19 cellular contexts compared by ENCODE assay signal in the genomic region with DNA sequence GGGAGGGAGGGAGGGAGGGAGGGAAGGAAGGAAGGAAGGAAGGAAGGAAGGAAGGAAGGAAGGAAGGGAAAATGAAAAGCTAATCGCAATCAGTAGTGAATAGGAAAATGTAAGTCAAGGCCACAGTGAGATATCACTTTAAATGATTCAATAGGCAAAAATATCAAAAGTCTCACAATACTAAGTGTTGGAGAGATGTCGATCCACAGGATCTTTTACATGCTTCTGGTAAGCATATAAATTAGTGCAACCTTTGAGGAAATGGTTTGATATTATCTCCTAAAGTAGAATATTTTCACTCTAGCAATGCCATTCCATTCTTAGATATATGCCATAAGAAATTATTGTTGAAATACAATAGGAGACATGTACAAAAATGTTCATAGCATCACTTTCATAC. TPM values are rescaled to one million over a fixed set of nuclear protein-coding genes. Genes with fewer than 3 reads are reported as not detected.
DNase-seq lines count a peak whose midpoint lies in the region; ATAC-seq, FAIRE-seq and TF ChIP-seq lines count a peak whose summit lies in the region.
"Had no signal": no experiment of that assay in that cellular context is flagged by ENCODE, and none has a peak within 500 bp of the region (broad histone marks: within the 10 kb centered on the region; RNA-seq: fewer than 3 reads in every experiment).

No MANE protein-coding gene starts in this region.

- no peak overlapping the region for H3K9ac ChIP-seq in SK-N-SH
- H3K9ac ChIP-seq in K562 (ENCODE audit: insufficient read depth in 1 of 2, low read depth in 2 of 2, low read length in 2 of 2) = no peak overlapping the region
- H3K9ac ChIP-seq: BLaER1 treated with 17β-estradiol and CSF1 and Interleukin-3, amounts not matched to agents 10 nM and 100 nM had no signal

- H3K4me3 ChIP-seq in SK-N-SH (ENCODE audit: low read depth in 2 of 2, low read length in 1 of 2) = no peak overlapping the region
- no peak overlapping the region for H3K4me3 ChIP-seq in K562
- H3K4me3 ChIP-seq: A549; BLaER1 treated with 17β-estradiol and CSF1 and Interleukin-3, amounts not matched to agents 10 nM and 100 nM had no signal

- H3K4me2 ChIP-seq in SK-N-SH = no peak overlapping the region
- H3K4me2 ChIP-seq in K562 (ENCODE audit: insufficient read depth, low read length) = no peak overlapping the region
- H3K4me2 ChIP-seq: A549; BLaER1 treated with 17β-estradiol and CSF1 and Interleukin-3, amounts not matched to agents 10 nM and 100 nM had no signal

- TF ChIP-seq EP300 in SK-N-SH (IDR thresholded peaks at IDR 0.05; ENCODE audit: borderline replicate concordance in 1 of 2, low read depth in 1 of 2, low read length in 1 of 2) (no peak), K562 (IDR thresholded peaks at IDR 0.05; ENCODE audit: low read length) (no peak)

- H4K20me1 ChIP-seq in SK-N-SH (ENCODE audit: insufficient read depth) (no peaks in the 10 kb centered on the region), K562 (replicated peaks; ENCODE audit: control insufficient read depth, insufficient read depth, low read length) (no peaks in the 10 kb centered on the region)
- H4K20me1 ChIP-seq: BLaER1 treated with 17β-estradiol and CSF1 and Interleukin-3, amounts not matched to agents 10 nM and 100 nM had no signal

- BruUV-seq in K562 (replicated peaks; lab: Mats Ljungman, UMichigan) = no TSS peak

- H3F3A ChIP-seq in SK-N-SH (replicated peaks; ENCODE audit: insufficient read depth) = no peaks in the 10 kb centered on the region

- H3K36me3 ChIP-seq in SK-N-SH (replicated peaks in 1 of 2; ENCODE audit: control insufficient read depth in 1 of 2, insufficient read depth in 2 of 2, low read length in 1 of 2) = peaks cover 0 to 9% of the 10 kb centered on the region in 2 experiments
- H3K36me3 ChIP-seq in K562 (ENCODE audit: control insufficient read depth, insufficient read depth, low read length) = no peaks in the 10 kb centered on the region
- H3K36me3 ChIP-seq: BLaER1 treated with 17β-estradiol and CSF1 and Interleukin-3, amounts not matched to agents 10 nM and 100 nM had no signal

- POLR2A ChIA-PET in SK-N-SH (lab: Yijun Ruan, JAX) (no interaction called here), K562 (lab: Yijun Ruan, JAX) (no interaction called here)

- in situ Hi-C loops in K562 (cut with MboI) = no loop called here

- ATAC-seq in SK-N-SH treated with all-trans-retinoic acid at 6 μM for 48 hours = no peak
- no peak for ATAC-seq in K562
- ATAC-seq in left lobe of liver = no peak
- ATAC-seq: A549; CD8-positive, alpha-beta T cell had no signal

- H3K79me2 ChIP-seq in SK-N-SH (ENCODE audit: insufficient read depth) (peaks cover 60% of the 10 kb centered on the region), K562 (ENCODE audit: control insufficient read depth, insufficient read depth, low read length) (no peaks in the 10 kb centered on the region)

- peak; percentile 57 for FAIRE-seq in H54 (lab: Jason Lieb, UNC)
- no peak for FAIRE-seq in K562 (lab: Jason Lieb, UNC)
- FAIRE-seq: A549, D721Med, G401.6, GM12891 had no signal

- H3K9me3 ChIP-seq in SK-N-SH (no peaks in the 10 kb centered on the region), K562 (replicated peaks; ENCODE audit: control insufficient read depth, insufficient read depth, low read depth, low read length) (no peaks in the 10 kb centered on the region)
- H3K9me3 ChIP-seq: Caco-2 had no signal

- H3K27me3 ChIP-seq in SK-N-SH (ENCODE audit: insufficient read depth) (no peaks in the 10 kb centered on the region), K562 (ENCODE audit: control insufficient read depth in 2 of 2, insufficient read depth in 2 of 2, low read length in 2 of 2) (no peaks in the 10 kb centered on the region)
- H3K27me3 ChIP-seq: BLaER1 treated with 17β-estradiol and CSF1 and Interleukin-3, amounts not matched to agents 10 nM and 100 nM had no signal

- CTCF ChIA-PET in SK-N-SH (lab: Yijun Ruan, JAX) (no interaction called here), K562 (lab: Yijun Ruan, JAX; ENCODE audit: low intra/inter-chr PET ratio) (no interaction called here)

- H3K27ac ChIP-seq in SK-N-SH (ENCODE audit: low read depth in 2 of 2, low read length in 1 of 2) (no peak overlapping the region), K562 (ENCODE audit: extremely low read depth, low read depth, low read length) (no peak overlapping the region)
- H3K27ac ChIP-seq: 22Rv1; A549; BLaER1 treated with 17β-estradiol and CSF1 and Interleukin-3, amounts not matched to agents 10 nM and 100 nM; C4-2B had no signal

- H3K9me2 ChIP-seq in SK-N-SH = no peaks in the 10 kb centered on the region

- TF ChIP-seq POLR2A in H54 (IDR thresholded peaks at IDR 0.05; ENCODE audit: low read depth, low read length) (no peak), K562 (conservative IDR thresholded peaks at IDR 0.05) (no peak)

- H2AFZ ChIP-seq in SK-N-SH (ENCODE audit: low read depth) (no peak overlapping the region), K562 (ENCODE audit: low read depth, low read length) (no peak overlapping the region)

- TF ChIP-seq CTCF in SK-N-SH (IDR thresholded peaks at IDR 0.05) (no peak), K562 (IDR thresholded peaks at IDR 0.05 in 2 of 3, conservative IDR thresholded peaks at IDR 0.05 in 1 of 3; ENCODE audit: insufficient read depth in 2 of 3, low read depth in 1 of 3, low read length in 3 of 3) (no peak)

- DNase-seq in SK-N-SH (no peak), H54 (ENCODE audit: insufficient read length, low spot score) (no peak), K562 (ENCODE audit: extremely low read depth in 1 of 4, low spot score in 3 of 4) (no peak), left lobe of liver (ENCODE audit: low spot score) (no peak)
- DNase-seq: AML-193; Caco-2; Calu3; CD4-positive, alpha-beta T cell; CD8-positive, alpha-beta T cell; DMS79 treated with DMSO at 0.1 percent for 48 hours; GF-D8 had no signal

- WGBS in SK-N-SH (ENCODE audit: low lambda C conversion rate) = 69% methylated on average over 2 of the region's 2 CpGs
- WGBS in K562 (ENCODE audit: insufficient coverage, low coverage, missing lambda C conversion rate) = 0% methylated on average over 1 of the region's 2 CpGs

- intact Hi-C loops in K562 (cut with micrococcal nuclease) = no loop called here

- no peaks in the 10 kb centered on the region; a peak in 1 of 4 replicates for H3K4me1 ChIP-seq in SK-N-SH (ENCODE audit: control insufficient read depth in 1 of 2, insufficient read depth in 2 of 2, low read depth in 1 of 2, low read length in 1 of 2)
- H3K4me1 ChIP-seq in K562 (replicated peaks in 1 of 2; ENCODE audit: control insufficient read depth in 2 of 2, insufficient read depth in 2 of 2, low read length in 2 of 2) = no peaks in the 10 kb centered on the region
- H3K4me1 ChIP-seq: BLaER1 treated with 17β-estradiol and CSF1 and Interleukin-3, amounts not matched to agents 10 nM and 100 nM; Caco-2 had no signal

- TF ChIP-seq RAD21 in SK-N-SH (IDR thresholded peaks at IDR 0.05; ENCODE audit: low read length) = no peak
- no peak for TF ChIP-seq RAD21 in K562 (CRISPR knock-in tag; conservative IDR thresholded peaks at IDR 0.05 in 1 of 2, IDR thresholded peaks at IDR 0.05 in 1 of 2)

- no peaks in the 10 kb centered on the region for H3K9me1 ChIP-seq in K562 (ENCODE audit: control insufficient read depth, insufficient read depth, low read length)

TF ChIP-seq in SK-N-SH treated with all-trans-retinoic acid at 6 μM for 48 hours, 23 proteins besides CTCF, POLR2A, EP300 and RAD21:
- peak; percentile 85 for TF ChIP-seq ZNF8 (CRISPR knock-in tag; IDR thresholded peaks at IDR 0.05)
- no peak for TF ChIP-seq TCF4 (CRISPR knock-in tag; IDR thresholded peaks at IDR 0.05; ENCODE audit: borderline replicate concordance)

TF ChIP-seq in SK-N-SH, 30 proteins besides CTCF, POLR2A, EP300 and RAD21 (continues in another document):
- no peak for TF ChIP-seq RCOR1 (IDR thresholded peaks at IDR 0.05; ENCODE audit: low read length)

TF ChIP-seq in K562, 482 proteins besides CTCF, POLR2A, EP300 and RAD21:
- TF ChIP-seq L3MBTL2 (IDR thresholded peaks at IDR 0.05) (no peak), RBM25 (IDR thresholded peaks at IDR 0.05; ENCODE audit: low read depth, low read length, severe bottlenecking) (peak; percentile 55)

RNA-seq across cellular contexts. Expression of a gene that starts 58.4 kb away (rescaled TPM):
- polyA plus RNA-seq in SK-N-SH (2012; rRNA removed) (0.89 and 1.3 TPM in 2 replicates), K562 (2011; rRNA removed) (0.16 and 0.21 TPM in 2 replicates), K562 (2014; fragmentation: Illumina TruSeq; extraction: Trizol) (0.12 and 0.37 TPM in 2 replicates), K562 (2014; fragmentation: Nextera tagmentation; extraction: Ambion mirVana) (under 1 TPM; 0.10 to 0.14 TPM), K562 (2014; rRNA removed) (0.16 and 0.34 TPM in 2 replicates)
- 1.3 and 1.9 TPM in 2 replicates for polyA plus RNA-seq in SK-N-SH (2012; cell fraction: cytosol; rRNA removed)
- polyA plus RNA-seq in SK-N-SH (2012; cell fraction: nucleus; rRNA removed) = 1.7 and 2.0 TPM in 2 replicates
- total RNA-seq in K562 (2011; cell fraction: chromatin; rRNA removed; ENCODE audit: low replicate concordance) = 0.58 and 0.77 TPM in 2 replicates
- 0.33 and 0.39 TPM in 2 replicates for total RNA-seq in K562 (2011; cell fraction: nucleolus; rRNA removed)
- 0.46 and 1.2 TPM in 2 replicates for total RNA-seq in K562 (2011; cell fraction: nucleoplasm; rRNA removed)
- total RNA-seq in K562 (2014; rRNA removed) (0.09 and 0.33 TPM in 2 replicates), K562 (2014; rRNA removed; fragmentation: Illumina TruSeq; extraction: Trizol) (0.26 and 0.36 TPM in 2 replicates), K562 (2015; rRNA removed; fragmentation: Illumina TruSeq; extraction: Trizol) (0.26 and 0.33 TPM in 2 replicates), K562 (2021) (0.29 and 0.51 TPM in 2 replicates), left lobe of liver (0.53 TPM)
- 0.04 and 0.22 TPM in 2 replicates for polyA plus RNA-seq in K562 (2011; cell fraction: cytosol; rRNA removed)
- polyA plus RNA-seq in K562 (2011; cell fraction: nucleus; rRNA removed) = 0.53 and 0.56 TPM in 2 replicates
- polyA plus RNA-seq in K562 (2012) = 0.17 and 0.20 TPM in 2 replicates
- 0.25 and 0.45 TPM in 2 replicates for polyA minus RNA-seq in K562 (2011; rRNA and poly(A)+ RNA removed)
- not detected in 2 replicates for polyA minus RNA-seq in K562 (2011; cell fraction: cytosol; rRNA and poly(A)+ RNA removed)
- polyA minus RNA-seq in K562 (2011; cell fraction: nucleus; rRNA and poly(A)+ RNA removed) = 0.81 and 1.00 TPM in 2 replicates
- total RNA-seq: Caco-2 had no signal
